ENCODE assay signal across 14 cellular contexts in genomic region chr19:55768818-55769217, GRCh38. TPM values are rescaled to one million over a fixed set of nuclear protein-coding genes. Genes with fewer than 3 reads are reported as not detected.
"Had no signal": no experiment of that assay in that cellular context is flagged by ENCODE, and none has a peak within 500 bp of the region (broad histone marks: within the 10 kb centered on the region; RNA-seq: fewer than 3 reads in every experiment).

Gene RFPL4AL1, plus strand, starts transcription at chr19:55769118. Its CDS starts 2,687 bp downstream, at chr19:55771805.

RNA-seq across cellular contexts. Expression of gene RFPL4AL1, which starts in this region (rescaled TPM):
- total RNA-seq: stomach, subcutaneous adipose tissue, suprapubic skin, temporal lobe, testis, thoracic aorta, tibial nerve, transverse colon, upper lobe of left lung, upper lobe of right lung, ureter, urinary bladder, uterus, vagina had no signal
- polyA plus RNA-seq: stomach, urinary bladder had no signal
